In the genomic region with DNA sequence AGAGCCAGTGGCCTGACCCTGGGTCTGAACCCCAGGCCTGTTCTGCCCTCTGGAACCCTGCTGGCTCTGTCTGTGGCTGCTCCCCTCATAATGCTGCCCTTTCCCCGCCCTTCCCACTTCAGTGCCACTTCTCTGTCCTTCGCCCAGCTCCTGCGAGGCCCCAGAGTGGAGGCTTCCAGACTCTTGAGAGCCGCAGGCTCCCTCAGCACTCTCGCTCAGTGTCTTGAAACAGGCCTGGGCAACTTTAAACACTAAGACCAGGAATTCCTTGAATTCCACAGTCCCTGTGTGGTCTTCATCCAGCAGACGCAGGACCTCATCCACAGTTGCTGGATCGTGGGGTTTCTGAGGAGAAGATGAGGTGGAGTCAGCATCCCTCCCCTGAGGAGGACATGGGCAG, we compare ENCODE assay signal across 23 cellular contexts. TPM values are rescaled to one million over a fixed set of nuclear protein-coding genes. Genes with fewer than 3 reads are reported as not detected.
DNase-seq lines count a peak whose midpoint lies in the region; ATAC-seq, FAIRE-seq and TF ChIP-seq lines count a peak whose summit lies in the region.
"Had no signal": no experiment of that assay in that cellular context is flagged by ENCODE, and none has a peak within 500 bp of the region (broad histone marks: within the 10 kb centered on the region; RNA-seq: fewer than 3 reads in every experiment).

No MANE protein-coding gene starts in this region.

- no peaks in the 10 kb centered on the region for H3K4me1 ChIP-seq in pancreas
- H3K4me1 ChIP-seq: foreskin keratinocyte had no signal

- intact Hi-C loops in pancreas (cut with DNase I) = no loop called here

- H3K4me1 Mint-ChIP-seq in stimulated activated naive CD8-positive, alpha-beta T cell treated with anti-CD3 and anti-CD28 coated beads, Interleukin-15, amount 100 ng/mL, for 72 hours = no peaks in the 10 kb centered on the region
- H3K4me1 Mint-ChIP-seq: naive thymus-derived CD8-positive, alpha-beta T cell; stimulated activated effector memory CD8-positive, alpha-beta T cell treated with anti-CD3 and anti-CD28 coated beads, Interleukin-12 subunit alpha, Interleukin-12 subunit beta, amount 100 ng/mL, for 72 hours had no signal

- DNase-seq in AG20443 (ENCODE audit: low spot score) (peak; percentile 37), HTR-8/SVneo (ENCODE audit: insufficient read length, low spot score) (peak; percentile 19), choroid plexus epithelial cell (ENCODE audit: low read depth) (peak; percentile 18), pancreas (peak in 2 of 6 donors; percentile 9 to 27), inferior parietal cortex (ENCODE audit: extremely low spot score) (no peak), H7 (no peak)
- DNase-seq in stimulated activated naive CD8-positive, alpha-beta T cell treated with anti-CD3 and anti-CD28 coated beads, Interleukin-15, amount 100 ng/mL, for 72 hours = no peak
- DNase-seq: activated CD4-positive, alpha-beta T cell treated with anti-CD3 and anti-CD28 coated beads, Interleukin-2, amount 50 U/mL, for 48 hours; activated effector memory CD4-positive, alpha-beta T cell treated with Interleukin-2 at 50 U/mL for 16 hours; caudate nucleus; dorsolateral prefrontal cortex; hippocampal formation; KBM-7; naive thymus-derived CD8-positive, alpha-beta T cell; NCI-H146; PC-9 had no signal

- H3K36me3 ChIP-seq in pancreas = no peaks in the 10 kb centered on the region
- no peaks in the 10 kb centered on the region for H3K36me3 ChIP-seq in H7 (replicated peaks; ENCODE audit: control insufficient read depth, insufficient read depth, low read length)

- H3K9me3 ChIP-seq in pancreas = no peaks in the 10 kb centered on the region

- no peak for TF ChIP-seq CTCF in choroid plexus epithelial cell (conservative IDR thresholded peaks at IDR 0.05; ENCODE audit: low read depth, low read length)
- TF ChIP-seq CTCF in pancreas (IDR thresholded peaks at IDR 0.05) = no peak

- H3K27me3 Mint-ChIP-seq in stimulated activated naive CD8-positive, alpha-beta T cell treated with anti-CD3 and anti-CD28 coated beads, Interleukin-15, amount 100 ng/mL, for 72 hours = peaks cover 33% of the 10 kb centered on the region

- 55 to 61% methylated on average over 7 of the region's 7 CpGs for WGBS in pancreas, 2 donors

- H3K4me3 ChIP-seq in choroid plexus epithelial cell (ENCODE audit: low read depth, low read length) (no peak overlapping the region), pancreas (no peak overlapping the region), H7 (ENCODE audit: insufficient read depth, low read depth, low read length) (no peak overlapping the region)
- H3K4me3 ChIP-seq: dorsolateral prefrontal cortex, PC-9 had no signal

- H3K27ac ChIP-seq in pancreas = peak overlapping the region in 1 of 4 donors; percentile 39
- H3K27ac ChIP-seq: dorsolateral prefrontal cortex, foreskin keratinocyte, PC-9 had no signal

- H3K9me3 Mint-ChIP-seq in stimulated activated naive CD8-positive, alpha-beta T cell treated with anti-CD3 and anti-CD28 coated beads, Interleukin-15, amount 100 ng/mL, for 72 hours = no peaks in the 10 kb centered on the region
- H3K9me3 Mint-ChIP-seq: naive thymus-derived CD8-positive, alpha-beta T cell; stimulated activated effector memory CD8-positive, alpha-beta T cell treated with anti-CD3 and anti-CD28 coated beads, Interleukin-12 subunit alpha, Interleukin-12 subunit beta, amount 100 ng/mL, for 72 hours had no signal

- ATAC-seq in pancreas (peak in 3 of 4 donors; percentile 22 to 86 (median 75)), HG02885 (IDR thresholded peaks at IDR 0.05; ENCODE audit: poor library complexity, unreplicated experiment) (no peak)
- ATAC-seq in stimulated activated naive CD8-positive, alpha-beta T cell treated with anti-CD3 and anti-CD28 coated beads, Interleukin-15, amount 100 ng/mL, for 72 hours = no peak
- ATAC-seq: foreskin keratinocyte; naive thymus-derived CD8-positive, alpha-beta T cell had no signal

- no peak overlapping the region for H3K4me3 Mint-ChIP-seq in stimulated activated naive CD8-positive, alpha-beta T cell treated with anti-CD3 and anti-CD28 coated beads, Interleukin-15, amount 100 ng/mL, for 72 hours
- H3K4me3 Mint-ChIP-seq: naive thymus-derived CD8-positive, alpha-beta T cell; stimulated activated effector memory CD8-positive, alpha-beta T cell treated with anti-CD3 and anti-CD28 coated beads, Interleukin-12 subunit alpha, Interleukin-12 subunit beta, amount 100 ng/mL, for 72 hours had no signal

- H3K27me3 ChIP-seq in pancreas (no peaks in the 10 kb centered on the region), H7 (ENCODE audit: control insufficient read depth, insufficient read depth, low read length) (no peaks in the 10 kb centered on the region)
- H3K27me3 ChIP-seq: foreskin keratinocyte had no signal

- H3K27ac Mint-ChIP-seq in stimulated activated naive CD8-positive, alpha-beta T cell treated with anti-CD3 and anti-CD28 coated beads, Interleukin-15, amount 100 ng/mL, for 72 hours = no peak overlapping the region
- H3K27ac Mint-ChIP-seq: naive thymus-derived CD8-positive, alpha-beta T cell; stimulated activated effector memory CD8-positive, alpha-beta T cell treated with anti-CD3 and anti-CD28 coated beads, Interleukin-12 subunit alpha, Interleukin-12 subunit beta, amount 100 ng/mL, for 72 hours had no signal

- FAIRE-seq in HTR-8/SVneo (lab: Jason Lieb, UNC) (no peak), pancreas (lab: Jason Lieb, UNC) (no peak)
- FAIRE-seq: keratinocyte had no signal

RNA-seq across cellular contexts. Expression of gene CRNN, which starts 3.5 kb away (rescaled TPM):
- total RNA-seq in pancreas = not detected
- under 1 TPM; 0.52 to 0.76 TPM for polyA plus RNA-seq in pancreas
- not detected in 2 replicates for total RNA-seq in H7 (2014; rRNA removed; shearing (Covaris generic))
- total RNA-seq: foreskin keratinocyte; naive thymus-derived CD8-positive, alpha-beta T cell; osteocyte; PC-9; SK-MEL-5; T-helper 2 cell treated with Interferon-gamma antibody and Interleukin-4, amounts not matched to agents 100 ng/mL and 5 ng/mL, for 36 hours had no signal
- polyA plus RNA-seq: foreskin keratinocyte; naive thymus-derived CD8-positive, alpha-beta T cell had no signal

RNA-seq across cellular contexts. Expression of gene FLG2, which starts 50.8 kb away (rescaled TPM):
- not detected for total RNA-seq in pancreas
- polyA plus RNA-seq in pancreas = under 1 TPM in 1 of 2 donors, not detected in 1; under 0.01 TPM
- not detected in 2 replicates for total RNA-seq in H7 (2014; rRNA removed; shearing (Covaris generic))
- total RNA-seq: osteocyte; PC-9; SK-MEL-5; T-helper 2 cell treated with Interferon-gamma antibody and Interleukin-4, amounts not matched to agents 100 ng/mL and 5 ng/mL, for 36 hours had no signal

Comparison
In these comparisons a context has a peak if more than half of its experiments do, and no peak if none do; other contexts are left out.
1. DNase-seq: peak in AG20443 (single experiment), HTR-8/SVneo (single experiment) and choroid plexus epithelial cell (single experiment); none in stimulated activated naive CD8-positive, alpha-beta T cell treated with anti-CD3 and anti-CD28 coated beads, Interleukin-15, amount 100 ng/mL, for 72 hours (0 of 2), inferior parietal cortex (single experiment) and H7 (single experiment).
2. ATAC-seq: peak in pancreas (3 of 4); none in stimulated activated naive CD8-positive, alpha-beta T cell treated with anti-CD3 and anti-CD28 coated beads, Interleukin-15, amount 100 ng/mL, for 72 hours (single experiment) and HG02885 (single experiment).